Comparison of ENCODE assay signal across 18 cellular contexts in the genomic region with DNA sequence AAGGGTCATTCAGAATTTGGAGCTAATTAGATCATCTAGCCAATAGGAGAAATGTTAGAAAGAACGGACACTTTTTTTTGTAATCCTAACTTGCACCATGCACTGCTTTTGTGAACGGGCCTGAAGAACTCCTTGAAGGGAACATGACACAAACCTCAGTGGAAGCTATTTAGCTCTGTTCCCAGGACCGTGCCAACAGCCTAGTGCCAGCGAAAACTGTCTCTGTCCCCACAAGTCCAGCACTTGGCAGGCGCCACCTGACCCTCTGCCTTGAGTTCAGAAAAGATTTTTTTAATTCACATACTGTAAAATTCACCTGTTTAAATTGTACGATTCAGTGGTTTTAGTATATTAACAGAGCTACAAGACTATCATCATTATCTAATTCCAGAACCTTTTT. TPM values are rescaled to one million over a fixed set of nuclear protein-coding genes. Genes with fewer than 3 reads are reported as not detected.
"Had no signal": no experiment of that assay in that cellular context is flagged by ENCODE, and none has a peak within 500 bp of the region (broad histone marks: within the 10 kb centered on the region; RNA-seq: fewer than 3 reads in every experiment).

No MANE protein-coding gene starts in this region.

- H3K9me3 ChIP-seq: lower lobe of right lung, SK-N-SH, thyroid gland had no signal

- H3K4me3 ChIP-seq: lower lobe of right lung, skin epidermis, thyroid gland had no signal

- H3K4me1 ChIP-seq: foreskin keratinocyte, lower lobe of right lung, thyroid gland had no signal

- ATAC-seq: activated CD4-positive, alpha-beta T cell treated with anti-CD3 and anti-CD28 coated beads for 36 hours; activated CD8-positive, alpha-beta T cell treated with anti-CD3 and anti-CD28 coated beads for 36 hours; activated T-helper 17 cell treated with anti-CD3 and anti-CD28 coated beads, Interleukin-2, amount 50 U/mL, for 72 hours; foreskin keratinocyte; lower lobe of right lung; stimulated activated naive CD8-positive, alpha-beta T cell treated with anti-CD3 and anti-CD28 coated beads, Interleukin-15, amount 100 ng/mL, for 72 hours; WTC11 had no signal

- H3K36me3 ChIP-seq: lower lobe of right lung, thyroid gland had no signal

- H3K27ac ChIP-seq: foreskin keratinocyte, lower lobe of right lung, skin epidermis, thyroid gland had no signal

- H3K27me3 ChIP-seq: foreskin keratinocyte, thyroid gland had no signal

- DNase-seq: activated CD4-positive, alpha-beta T cell treated with anti-CD3 and anti-CD28 coated beads for 36 hours; activated CD8-positive, alpha-beta T cell treated with anti-CD3 and anti-CD28 coated beads for 36 hours; activated naive CD4-positive, alpha-beta T cell; activated naive CD8-positive, alpha-beta T cell treated with anti-CD3 and anti-CD28 coated beads for 36 hours; activated T-cell treated with anti-CD3 and anti-CD28 coated beads, Interleukin-2, amount 50 U/mL, for 1 hour; amniotic stem cell; foreskin keratinocyte; lower lobe of right lung; SK-N-SH; stimulated activated CD4-positive, alpha-beta T cell treated with anti-CD3 and anti-CD28 coated beads, Interleukin-15, amount 100 ng/mL, for 24 hours; stimulated activated CD4-positive, alpha-beta T cell treated with anti-CD3 and anti-CD28 coated beads, Interleukin-2, amount 100 ng/mL, for 48 hours; stimulated activated naive CD8-positive, alpha-beta T cell treated with anti-CD3 and anti-CD28 coated beads, Interleukin-15, amount 100 ng/mL, for 72 hours; thyroid gland had no signal

RNA-seq across cellular contexts. Expression of gene KCNA5, which starts 31.3 kb away (rescaled TPM):
- total RNA-seq: activated CD4-positive, alpha-beta T cell treated with anti-CD3 and anti-CD28 coated beads for 36 hours; activated CD8-positive, alpha-beta T cell treated with anti-CD3 and anti-CD28 coated beads for 36 hours; activated naive CD8-positive, alpha-beta T cell treated with anti-CD3 and anti-CD28 coated beads for 36 hours; activated T-helper 17 cell treated with anti-CD3 and anti-CD28 coated beads, Interleukin-2, amount 50 U/mL, for 72 hours; epithelial cell of proximal tubule; fibroblast of lung; foreskin keratinocyte had no signal
